In the genomic region with DNA sequence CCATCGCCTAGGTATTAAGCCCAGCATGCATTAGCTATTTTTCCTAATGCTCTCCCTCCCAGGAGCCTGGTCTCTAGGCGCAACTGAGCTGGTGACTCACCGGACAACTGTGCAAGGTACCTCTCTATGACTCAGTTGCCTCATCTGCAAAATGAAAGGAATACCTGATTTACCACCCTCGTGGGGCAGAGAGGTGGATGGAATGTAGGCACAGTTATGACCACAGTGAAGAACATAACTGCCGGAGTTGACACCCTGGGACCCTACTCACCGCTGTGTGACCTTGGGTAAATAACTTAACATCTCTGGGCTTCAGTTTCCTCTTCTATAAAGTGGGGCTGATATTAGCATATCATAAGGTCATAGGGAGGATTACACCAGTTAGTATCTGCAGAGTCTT, we compare ENCODE assay signal across 19 cellular contexts. TPM values are rescaled to one million over a fixed set of nuclear protein-coding genes. Genes with fewer than 3 reads are reported as not detected.
DNase-seq lines count a peak whose midpoint lies in the region; ATAC-seq and TF ChIP-seq lines count a peak whose summit lies in the region.
"Had no signal": no experiment of that assay in that cellular context is flagged by ENCODE, and none has a peak within 500 bp of the region (broad histone marks: within the 10 kb centered on the region; RNA-seq: fewer than 3 reads in every experiment).

No MANE protein-coding gene starts in this region.

- H3K4me3 ChIP-seq in SK-N-MC = no peak overlapping the region
- no peak overlapping the region for H3K4me3 ChIP-seq in OCI-LY7 (ENCODE audit: low read depth, low read length, poor library complexity, severe bottlenecking)
- H3K4me3 ChIP-seq: hepatocyte, MG63, right atrium auricular region had no signal

- H3K9ac ChIP-seq in SK-N-MC (ENCODE audit: insufficient read length) = no peak overlapping the region

- no peaks in the 10 kb centered on the region for H4K20me1 ChIP-seq in OCI-LY7 (ENCODE audit: insufficient read depth, low read length)

- no peaks in the 10 kb centered on the region for H3K27me3 Mint-ChIP-seq in activated naive CD4-positive, alpha-beta T cell treated with anti-CD3 and anti-CD28 coated beads, Interleukin-2, amount 50 U/mL, for 24 hours

- BruUV-seq in OCI-LY7 (replicated peaks; lab: Mats Ljungman, UMichigan) = no TSS peak

- peak overlapping the region; percentile 60; the same call in 1 of the 2 replicates for H3K27ac ChIP-seq in SK-N-MC
- peak overlapping the region; percentile 26 for H3K27ac ChIP-seq in caudate nucleus (ENCODE audit: low read depth, low read length)
- no peak overlapping the region for H3K27ac ChIP-seq in OCI-LY7 (ENCODE audit: low read depth, low read length, poor library complexity, severe bottlenecking)
- H3K27ac ChIP-seq: hepatocyte, right atrium auricular region had no signal

- no peak overlapping the region for H2AFZ ChIP-seq in OCI-LY7 (ENCODE audit: low read length)
- H2AFZ ChIP-seq: hepatocyte had no signal

- POLR2A ChIA-PET in OCI-LY7 (lab: Charles Lee) = no interaction called here

- no peaks in the 10 kb centered on the region for H3K4me1 ChIP-seq in OCI-LY7 (ENCODE audit: insufficient read depth, low read length, poor library complexity, severe bottlenecking)

- intact Hi-C loops in left colon (cut with DNase I, micrococcal nuclease) (no loop called here), OCI-LY7 (cut with micrococcal nuclease; ENCODE audit: unreplicated experiment) (no loop called here)

- no peak for DNase-seq in activated naive CD4-positive, alpha-beta T cell treated with Interleukin-2 at 50 U/mL for 16 hours
- DNase-seq in SK-N-MC (ENCODE audit: low read depth, low spot score) (no peak), caudate nucleus (lab: John Stamatoyannopoulos, UW) (no peak), left colon (no peak), DMS53 treated with DMSO at 0.1 percent for 48 hours (lab: John Stamatoyannopoulos, UW; ENCODE audit: unreplicated experiment) (no peak), OCI-LY7 (ENCODE audit: low spot score) (no peak)
- DNase-seq in stimulated activated naive CD8-positive, alpha-beta T cell treated with anti-CD3 and anti-CD28 coated beads, Interleukin-15, Interleukin-2, amounts not matched to agents 100 U/mL and 50 U/mL, for 24 hours = no peak
- DNase-seq: AML-193, DMS 273 treated with DMSO at 0.1 percent for 48 hours, MG63, midbrain, NCI-H187 treated with DMSO at 0.1 percent for 48 hours, NCI-H446 treated with DMSO at 0.1 percent for 48 hours, nucleus accumbens, SHP77, T1000 had no signal

- H3K4me2 ChIP-seq in OCI-LY7 (ENCODE audit: low read length) = no peak overlapping the region
- H3K4me2 ChIP-seq: hepatocyte had no signal

- no peaks in the 10 kb centered on the region for H3K9me3 Mint-ChIP-seq in activated naive CD4-positive, alpha-beta T cell treated with anti-CD3 and anti-CD28 coated beads, Interleukin-2, amount 50 U/mL, for 24 hours

- peaks cover 83% of the 10 kb centered on the region for H3K4me1 Mint-ChIP-seq in activated naive CD4-positive, alpha-beta T cell treated with anti-CD3 and anti-CD28 coated beads, Interleukin-2, amount 50 U/mL, for 24 hours

- TF ChIP-seq CTCF in OCI-LY7 (conservative IDR thresholded peaks at IDR 0.05; ENCODE audit: low read length) = no peak

- CTCF ChIA-PET in OCI-LY7 (lab: Charles Lee; ENCODE audit: unreplicated experiment) = no interaction called here

- H3K79me2 ChIP-seq in OCI-LY7 (ENCODE audit: insufficient read depth, low read depth, low read length) = no peaks in the 10 kb centered on the region
- H3K79me2 ChIP-seq: hepatocyte had no signal

- no peaks in the 10 kb centered on the region for H3K9me2 ChIP-seq in OCI-LY7 (ENCODE audit: insufficient read depth, low read length)

- H3K27ac Mint-ChIP-seq in activated naive CD4-positive, alpha-beta T cell treated with anti-CD3 and anti-CD28 coated beads, Interleukin-2, amount 50 U/mL, for 24 hours = peak overlapping the region; percentile 98

- peak overlapping the region; percentile 85 for H3K4me3 Mint-ChIP-seq in activated naive CD4-positive, alpha-beta T cell treated with anti-CD3 and anti-CD28 coated beads, Interleukin-2, amount 50 U/mL, for 24 hours

- ATAC-seq in stimulated activated naive CD8-positive, alpha-beta T cell treated with anti-CD3 and anti-CD28 coated beads, Interleukin-15, Interleukin-2, amounts not matched to agents 100 U/mL and 50 U/mL, for 24 hours = peak; percentile 51
- no peak for ATAC-seq in left colon

- peaks cover 99% of the 10 kb centered on the region for H3K36me3 ChIP-seq in SK-N-MC (ENCODE audit: insufficient read depth, low read length)
- H3K36me3 ChIP-seq in OCI-LY7 (ENCODE audit: insufficient read depth, low read length) = no peaks in the 10 kb centered on the region
- H3K36me3 ChIP-seq: MG63, right atrium auricular region had no signal

- H3K9me3 ChIP-seq in SK-N-MC (ENCODE audit: low read depth, low read length) (no peaks in the 10 kb centered on the region), OCI-LY7 (ENCODE audit: low read length) (no peaks in the 10 kb centered on the region)
- H3K9me3 ChIP-seq: MG63, right atrium auricular region had no signal

- peaks cover 12% of the 10 kb centered on the region for H3K36me3 Mint-ChIP-seq in activated naive CD4-positive, alpha-beta T cell treated with anti-CD3 and anti-CD28 coated beads, Interleukin-2, amount 50 U/mL, for 24 hours

RNA-seq across cellular contexts. Expression of a gene that starts 22.6 kb away (rescaled TPM):
- total RNA-seq in left colon (1 to 10 TPM; 3.7 to 5.1 TPM), OCI-LY7 (2022) (not detected in 2 replicates)
- not detected in 2 replicates for total RNA-seq in OCI-LY7 (2014; rRNA removed; shearing (Covaris generic))

Comparison
In these comparisons a context has a peak if more than half of its experiments do, and no peak if none do; other contexts are left out.
1. RNA of a gene that starts 22.6 kb away (total RNA-seq): 3.7 to 5.1 TPM in left colon; not detected in OCI-LY7; every median in the first group is over 4 times any median in the second.